Comparison of ENCODE assay signal across 38 cellular contexts in the genomic region with DNA sequence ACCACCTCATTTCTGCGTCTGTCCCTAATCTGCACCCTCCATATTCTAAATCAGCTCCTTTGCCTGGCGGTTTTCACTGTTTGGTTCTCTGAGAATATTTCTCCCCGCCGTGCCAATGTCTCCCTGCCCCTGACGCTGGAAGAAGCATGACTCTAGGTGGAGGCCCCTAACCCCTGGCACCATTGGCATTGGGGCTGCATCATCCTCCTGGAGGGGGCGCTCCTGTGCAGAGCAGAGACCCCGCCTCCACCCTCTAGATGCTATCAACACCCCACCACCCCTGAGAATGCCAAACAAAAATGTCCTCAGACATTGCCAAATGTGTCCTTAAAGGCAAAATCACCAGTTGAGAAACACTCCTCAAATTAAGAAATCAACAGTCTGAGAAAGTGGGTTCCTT. TPM values are rescaled to one million over a fixed set of nuclear protein-coding genes. Genes with fewer than 3 reads are reported as not detected.
"Had no signal": no experiment of that assay in that cellular context is flagged by ENCODE, and none has a peak within 500 bp of the region (broad histone marks: within the 10 kb centered on the region; RNA-seq: fewer than 3 reads in every experiment).

No MANE protein-coding gene starts in this region.

- H3K27ac ChIP-seq: heart right ventricle, left lung, lower lobe of right lung, neutrophil, sigmoid colon, uterus had no signal

- H3K4me3 ChIP-seq: heart right ventricle, left lung, lower lobe of right lung, mucosa of descending colon, sigmoid colon, uterus had no signal

- FAIRE-seq: endothelial cell of umbilical vein, islet of Langerhans, small intestine had no signal

- H3K4me3 Mint-ChIP-seq: activated CD4-positive, alpha-beta memory T cell treated with anti-CD3 and anti-CD28 coated beads for 36 hours; activated naive CD4-positive, alpha-beta T cell treated with anti-CD3 and anti-CD28 coated beads for 36 hours; activated naive CD8-positive, alpha-beta T cell treated with anti-CD3 and anti-CD28 coated beads, Interleukin-2, amount 10 ng/mL, durations not matched to agents 7 days and 5 days; activated T-helper 1 cell treated with anti-CD3 and anti-CD28 coated beads, Interleukin-12 subunit alpha, Interleukin-12 subunit beta, Interleukin-2, Interleukin-4 antibody, amounts not matched to agents 30 ng/mL and 10 ng/mL and 1 ng/mL, durations not matched to agents 14 hours and 24 hours and 36 hours; effector memory CD8-positive, alpha-beta T cell; natural killer cell treated with Interleukin-12 subunit alpha and Interleukin-12 subunit beta and Interleukin-15 and Interleukin-18, amount 100 ng/mL, for 72 hours; stimulated activated effector memory CD8-positive, alpha-beta T cell treated with anti-CD3 and anti-CD28 coated beads, Interleukin-12 subunit alpha, Interleukin-12 subunit beta, amount 100 ng/mL, for 72 hours; stimulated activated naive CD8-positive, alpha-beta T cell treated with anti-CD3 and anti-CD28 coated beads, Interleukin-15, Interleukin-2, amounts not matched to agents 100 ng/mL and 50 ng/mL, for 24 hours; type B pancreatic cell had no signal

- H3K27me3 ChIP-seq: neutrophil, uterus had no signal

- H3K9me3 Mint-ChIP-seq: activated CD4-positive, alpha-beta memory T cell treated with anti-CD3 and anti-CD28 coated beads for 36 hours; activated naive CD4-positive, alpha-beta T cell treated with anti-CD3 and anti-CD28 coated beads for 36 hours; activated naive CD8-positive, alpha-beta T cell treated with anti-CD3 and anti-CD28 coated beads, Interleukin-2, amount 10 ng/mL, durations not matched to agents 7 days and 5 days; activated T-helper 1 cell treated with anti-CD3 and anti-CD28 coated beads, Interleukin-12 subunit alpha, Interleukin-12 subunit beta, Interleukin-2, Interleukin-4 antibody, amounts not matched to agents 30 ng/mL and 10 ng/mL and 1 ng/mL, durations not matched to agents 14 hours and 24 hours and 36 hours; effector memory CD8-positive, alpha-beta T cell; natural killer cell treated with Interleukin-12 subunit alpha and Interleukin-12 subunit beta and Interleukin-15 and Interleukin-18, amount 100 ng/mL, for 72 hours; stimulated activated effector memory CD8-positive, alpha-beta T cell treated with anti-CD3 and anti-CD28 coated beads, Interleukin-12 subunit alpha, Interleukin-12 subunit beta, amount 100 ng/mL, for 72 hours; stimulated activated naive CD8-positive, alpha-beta T cell treated with anti-CD3 and anti-CD28 coated beads, Interleukin-15, Interleukin-2, amounts not matched to agents 100 ng/mL and 50 ng/mL, for 24 hours; type B pancreatic cell had no signal

- DNase-seq: activated CD4-positive, alpha-beta memory T cell treated with anti-CD3 and anti-CD28 coated beads for 36 hours; activated CD4-positive, alpha-beta T cell treated with anti-CD3 and anti-CD28 coated beads for 48 hours; activated CD8-positive, alpha-beta memory T cell treated with anti-CD3 and anti-CD28 coated beads, Interleukin-2, amount 50 U/mL, for 4 hours; activated effector memory CD4-positive, alpha-beta T cell treated with anti-CD3 and anti-CD28 coated beads, Interleukin-2, amount 50 U/mL, for 16 hours; activated naive CD4-positive, alpha-beta T cell treated with anti-CD3 and anti-CD28 coated beads for 36 hours; activated naive CD8-positive, alpha-beta T cell treated with anti-CD3 and anti-CD28 coated beads, Interleukin-2, amount 10 ng/mL, durations not matched to agents 7 days and 5 days; activated T-cell treated with anti-CD3 and anti-CD28 coated beads, Interleukin-2, amount 50 U/mL, for 1 hour; caudate nucleus; cortex of kidney; effector memory CD8-positive, alpha-beta T cell; heart right ventricle; left lung; lower lobe of right lung; mucosa of descending colon; sigmoid colon; small intestine; stimulated activated CD4-positive, alpha-beta T cell treated with anti-CD3 and anti-CD28 coated beads, Interleukin-4, amount 100 ng/mL, for 24 hours; substantia nigra; T-helper 1 cell; uterus had no signal

- H3K4me1 Mint-ChIP-seq: stimulated activated effector memory CD8-positive, alpha-beta T cell treated with anti-CD3 and anti-CD28 coated beads, Interleukin-12 subunit alpha, Interleukin-12 subunit beta, amount 100 ng/mL, for 72 hours had no signal

- H3K36me3 ChIP-seq: heart right ventricle, left lung, lower lobe of right lung, neutrophil, sigmoid colon, uterus had no signal

- H3K9me3 ChIP-seq: heart right ventricle, left lung, lower lobe of right lung, mucosa of descending colon, neutrophil, sigmoid colon, uterus had no signal

- H3K27ac Mint-ChIP-seq: activated CD4-positive, alpha-beta memory T cell treated with anti-CD3 and anti-CD28 coated beads for 36 hours; activated naive CD4-positive, alpha-beta T cell treated with anti-CD3 and anti-CD28 coated beads for 36 hours; activated naive CD8-positive, alpha-beta T cell treated with anti-CD3 and anti-CD28 coated beads, Interleukin-2, amount 10 ng/mL, durations not matched to agents 7 days and 5 days; activated T-helper 1 cell treated with anti-CD3 and anti-CD28 coated beads, Interleukin-12 subunit alpha, Interleukin-12 subunit beta, Interleukin-2, Interleukin-4 antibody, amounts not matched to agents 30 ng/mL and 10 ng/mL and 1 ng/mL, durations not matched to agents 14 hours and 24 hours and 36 hours; effector memory CD8-positive, alpha-beta T cell; natural killer cell treated with Interleukin-12 subunit alpha and Interleukin-12 subunit beta and Interleukin-15 and Interleukin-18, amount 100 ng/mL, for 72 hours; stimulated activated effector memory CD8-positive, alpha-beta T cell treated with anti-CD3 and anti-CD28 coated beads, Interleukin-12 subunit alpha, Interleukin-12 subunit beta, amount 100 ng/mL, for 72 hours; stimulated activated naive CD8-positive, alpha-beta T cell treated with anti-CD3 and anti-CD28 coated beads, Interleukin-15, Interleukin-2, amounts not matched to agents 100 ng/mL and 50 ng/mL, for 24 hours; type B pancreatic cell had no signal

- H3K4me1 ChIP-seq: heart right ventricle, left lung, lower lobe of right lung, sigmoid colon, uterus had no signal

- H3K27me3 Mint-ChIP-seq: activated naive CD8-positive, alpha-beta T cell treated with anti-CD3 and anti-CD28 coated beads, Interleukin-2, amount 10 ng/mL, durations not matched to agents 7 days and 5 days; natural killer cell treated with Interleukin-12 subunit alpha and Interleukin-12 subunit beta and Interleukin-15 and Interleukin-18, amount 100 ng/mL, for 72 hours; stimulated activated naive CD8-positive, alpha-beta T cell treated with anti-CD3 and anti-CD28 coated beads, Interleukin-15, Interleukin-2, amounts not matched to agents 100 ng/mL and 50 ng/mL, for 24 hours; type B pancreatic cell had no signal

- ATAC-seq: effector memory CD8-positive, alpha-beta T cell; heart right ventricle; left lung; lower lobe of right lung; mucosa of descending colon; natural killer cell treated with Interleukin-12 subunit alpha and Interleukin-12 subunit beta and Interleukin-15 and Interleukin-18, amount 100 ng/mL, for 72 hours; stimulated activated effector memory CD8-positive, alpha-beta T cell treated with anti-CD3 and anti-CD28 coated beads, Interleukin-12 subunit alpha, Interleukin-12 subunit beta, amount 100 ng/mL, for 72 hours had no signal

- H3K36me3 Mint-ChIP-seq: activated CD4-positive, alpha-beta memory T cell treated with anti-CD3 and anti-CD28 coated beads for 36 hours; activated naive CD8-positive, alpha-beta T cell treated with anti-CD3 and anti-CD28 coated beads, Interleukin-2, amount 10 ng/mL, durations not matched to agents 7 days and 5 days; natural killer cell treated with Interleukin-12 subunit alpha and Interleukin-12 subunit beta and Interleukin-15 and Interleukin-18, amount 100 ng/mL, for 72 hours; stimulated activated effector memory CD8-positive, alpha-beta T cell treated with anti-CD3 and anti-CD28 coated beads, Interleukin-12 subunit alpha, Interleukin-12 subunit beta, amount 100 ng/mL, for 72 hours; type B pancreatic cell had no signal

RNA-seq across cellular contexts. Expression of a gene that starts 6.5 kb away (rescaled TPM):
- total RNA-seq: activated CD4-positive, alpha-beta memory T cell treated with anti-CD3 and anti-CD28 coated beads for 36 hours; activated CD8-positive, alpha-beta memory T cell treated with anti-CD3 and anti-CD28 coated beads for 36 hours; activated naive CD4-positive, alpha-beta T cell treated with anti-CD3 and anti-CD28 coated beads for 36 hours; activated T-helper 1 cell treated with anti-CD3 and anti-CD28 coated beads, Interleukin-12 subunit alpha, Interleukin-12 subunit beta, Interleukin-2, Interleukin-4 antibody, amounts not matched to agents 30 ng/mL and 10 ng/mL and 1 ng/mL, durations not matched to agents 14 hours and 24 hours and 36 hours; chondrocyte; endothelial cell of umbilical vein; fibroblast of lung; fibroblast of villous mesenchyme; heart right ventricle; left lung; lower lobe of right lung; mesenteric fat pad; mucosa of descending colon; myocyte; natural killer cell treated with Interleukin-12 subunit alpha and Interleukin-12 subunit beta and Interleukin-15 and Interleukin-18, amount 100 ng/mL, for 72 hours; osteocyte; posterior vena cava; renal cortical epithelial cell; sigmoid colon; uterus had no signal
- polyA plus RNA-seq: fibroblast of lung, small intestine had no signal

RNA-seq across cellular contexts. Expression of a gene that starts 11.0 kb away (rescaled TPM):
- total RNA-seq: activated CD4-positive, alpha-beta memory T cell treated with anti-CD3 and anti-CD28 coated beads for 36 hours; activated CD8-positive, alpha-beta memory T cell treated with anti-CD3 and anti-CD28 coated beads for 36 hours; activated naive CD4-positive, alpha-beta T cell treated with anti-CD3 and anti-CD28 coated beads for 36 hours; activated naive CD8-positive, alpha-beta T cell treated with anti-CD3 and anti-CD28 coated beads, Interleukin-2, amount 10 ng/mL, durations not matched to agents 7 days and 5 days; activated T-helper 1 cell treated with anti-CD3 and anti-CD28 coated beads, Interleukin-12 subunit alpha, Interleukin-12 subunit beta, Interleukin-2, Interleukin-4 antibody, amounts not matched to agents 30 ng/mL and 10 ng/mL and 1 ng/mL, durations not matched to agents 14 hours and 24 hours and 36 hours; chondrocyte; endothelial cell of umbilical vein; fibroblast of lung; fibroblast of villous mesenchyme; heart right ventricle; left lung; lower lobe of right lung; mesenteric fat pad; mucosa of descending colon; myocyte; natural killer cell treated with Interleukin-12 subunit alpha and Interleukin-12 subunit beta and Interleukin-15 and Interleukin-18, amount 100 ng/mL, for 72 hours; osteocyte; posterior vena cava; renal cortical epithelial cell; sigmoid colon; uterus had no signal
- polyA plus RNA-seq: endothelial cell of umbilical vein, esophagus, fibroblast of lung, heart right ventricle, sigmoid colon, small intestine had no signal

RNA-seq across cellular contexts. Expression of a gene that starts 15.3 kb away (rescaled TPM):
- total RNA-seq: activated CD4-positive, alpha-beta memory T cell treated with anti-CD3 and anti-CD28 coated beads for 36 hours; activated CD8-positive, alpha-beta memory T cell treated with anti-CD3 and anti-CD28 coated beads for 36 hours; activated naive CD4-positive, alpha-beta T cell treated with anti-CD3 and anti-CD28 coated beads for 36 hours; activated naive CD8-positive, alpha-beta T cell treated with anti-CD3 and anti-CD28 coated beads, Interleukin-2, amount 10 ng/mL, durations not matched to agents 7 days and 5 days; activated T-helper 1 cell treated with anti-CD3 and anti-CD28 coated beads, Interleukin-12 subunit alpha, Interleukin-12 subunit beta, Interleukin-2, Interleukin-4 antibody, amounts not matched to agents 30 ng/mL and 10 ng/mL and 1 ng/mL, durations not matched to agents 14 hours and 24 hours and 36 hours; chondrocyte; endothelial cell of umbilical vein; fibroblast of lung; fibroblast of villous mesenchyme; heart right ventricle; left lung; lower lobe of right lung; mesenteric fat pad; mucosa of descending colon; myocyte; natural killer cell treated with Interleukin-12 subunit alpha and Interleukin-12 subunit beta and Interleukin-15 and Interleukin-18, amount 100 ng/mL, for 72 hours; osteocyte; posterior vena cava; renal cortical epithelial cell; sigmoid colon; uterus had no signal
- polyA plus RNA-seq: endothelial cell of umbilical vein, esophagus, fibroblast of lung, heart right ventricle, sigmoid colon, small intestine had no signal
